Comparison of ENCODE assay signal across 31 cellular contexts in the genomic region with DNA sequence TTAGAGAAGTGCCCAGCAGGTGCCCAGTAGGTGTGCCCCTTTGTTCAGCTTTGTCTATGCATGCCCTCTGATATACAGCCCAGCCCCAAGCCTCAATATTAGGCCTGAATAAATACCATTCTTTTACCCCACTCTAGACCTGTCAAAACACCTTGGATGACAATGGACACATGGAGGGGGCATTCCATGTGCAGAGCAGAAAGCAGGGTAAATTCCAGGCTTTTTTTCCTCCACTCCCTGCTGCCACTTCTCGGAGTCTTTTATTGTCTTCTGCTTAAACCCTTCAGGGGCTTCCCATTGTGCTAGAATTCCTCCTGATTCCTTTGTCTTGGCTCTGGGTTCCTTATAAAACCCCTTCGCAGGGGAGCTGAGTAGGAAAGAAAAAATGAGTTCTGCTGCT. TPM values are rescaled to one million over a fixed set of nuclear protein-coding genes. Genes with fewer than 3 reads are reported as not detected.
DNase-seq lines count a peak whose midpoint lies in the region; ATAC-seq and TF ChIP-seq lines count a peak whose summit lies in the region.
"Had no signal": no experiment of that assay in that cellular context is flagged by ENCODE, and none has a peak within 500 bp of the region (broad histone marks: within the 10 kb centered on the region; RNA-seq: fewer than 3 reads in every experiment).

No MANE protein-coding gene starts in this region.

- H3K36me3 Mint-ChIP-seq in H9 (ENCODE audit: insufficient read depth in 1 of 3, low read depth in 3 of 3) (no peaks in the 10 kb centered on the region), WTC11 (no peaks in the 10 kb centered on the region)
- H3K36me3 Mint-ChIP-seq: activated naive CD4-positive, alpha-beta T cell treated with anti-CD3 and anti-CD28 coated beads, Interleukin-2, amount 10 ng/mL, durations not matched to agents 7 days and 5 days had no signal

- no peak overlapping the region for H3K4me3 ChIP-seq in neural cell (ENCODE audit: low read length)
- H3K4me3 ChIP-seq in colonic mucosa, result no peak overlapping the region
- H3K4me3 ChIP-seq: adrenal gland, body of pancreas, gastrocnemius medialis, lower lobe of right lung, prostate gland, testis had no signal

- H3K27ac ChIP-seq in H9 (ENCODE audit: insufficient read length, low read depth, low read length), result no peak overlapping the region
- peak overlapping the region; percentile 90 for H3K27ac ChIP-seq in neural cell (ENCODE audit: low read length)
- H3K27ac ChIP-seq in colonic mucosa, result no peak overlapping the region
- H3K27ac ChIP-seq: adrenal gland, body of pancreas, gastrocnemius medialis, lower lobe of right lung, prostate gland, testis had no signal

- H3K36me3 ChIP-seq in neural cell (ENCODE audit: insufficient read depth, low read length) (no peaks in the 10 kb centered on the region), colonic mucosa (no peaks in the 10 kb centered on the region)
- H3K36me3 ChIP-seq: adrenal gland, gastrocnemius medialis, lower lobe of right lung, prostate gland had no signal

- H3K27ac Mint-ChIP-seq in H9 (peak overlapping the region; percentile 49 to 94 (median 92); a peak in 6 of 7 replicates), WTC11 (no peak overlapping the region)
- H3K27ac Mint-ChIP-seq: activated CD4-positive, alpha-beta memory T cell treated with anti-CD3 and anti-CD28 coated beads, Interleukin-2, amount 10 ng/mL, durations not matched to agents 7 days and 5 days; activated naive CD4-positive, alpha-beta T cell treated with anti-CD3 and anti-CD28 coated beads, Interleukin-2, amount 10 ng/mL, durations not matched to agents 7 days and 5 days; B cell; naive thymus-derived CD4-positive, alpha-beta T cell; stimulated activated naive CD8-positive, alpha-beta T cell treated with anti-CD3 and anti-CD28 coated beads, Interleukin-15, Interleukin-2, amounts not matched to agents 100 ng/mL and 50 ng/mL, for 24 hours had no signal

- no peaks in the 10 kb centered on the region for H3K79me1 ChIP-seq in H9 (ENCODE audit: insufficient read depth, low read depth, low read length, poor library complexity, severe bottlenecking)

- H3K27me3 ChIP-seq in H9 (ENCODE audit: insufficient read depth, low read length), result no peaks in the 10 kb centered on the region
- no peaks in the 10 kb centered on the region for H3K27me3 ChIP-seq in neural cell (ENCODE audit: insufficient read depth, low read depth, low read length)
- no peaks in the 10 kb centered on the region for H3K27me3 ChIP-seq in colonic mucosa
- H3K27me3 ChIP-seq: adrenal gland, body of pancreas, gastrocnemius medialis, testis had no signal

- H3K79me2 ChIP-seq in H9 (ENCODE audit: insufficient read depth, low read length) (no peaks in the 10 kb centered on the region), neural cell (replicated peaks; ENCODE audit: insufficient read depth, low read length) (peaks cover 13% of the 10 kb centered on the region)

- H2AFZ ChIP-seq in H9 (ENCODE audit: low read length) (no peak overlapping the region), neural cell (ENCODE audit: low read depth, low read length) (peak overlapping the region; percentile 16)

- TF ChIP-seq CTCF in H9 (conservative IDR thresholded peaks at IDR 0.05), result no peak
- no peak for TF ChIP-seq CTCF in WTC11 (IDR thresholded peaks at IDR 0.05)
- TF ChIP-seq CTCF in neural cell (IDR thresholded peaks at IDR 0.05; ENCODE audit: poor library complexity, severe bottlenecking), result no peak
- TF ChIP-seq CTCF in colonic mucosa (IDR thresholded peaks at IDR 0.05), result no peak

- H3K4me1 Mint-ChIP-seq in H9 (peaks cover 56 to 59% of the 10 kb centered on the region in 2 experiments), WTC11 (peaks cover 37% of the 10 kb centered on the region)

- H3K23me2 ChIP-seq in H9 (ENCODE audit: insufficient read length, low read depth, low read length, poor library complexity, severe bottlenecking), result peaks cover under 1% of the 10 kb centered on the region

- H3K56ac ChIP-seq in H9 (ENCODE audit: insufficient read length, low read depth, low read length), result no peak overlapping the region

- H3K9me3 Mint-ChIP-seq in H9 (no peaks in the 10 kb centered on the region), WTC11 (no peaks in the 10 kb centered on the region)
- H3K9me3 Mint-ChIP-seq: activated CD4-positive, alpha-beta memory T cell treated with anti-CD3 and anti-CD28 coated beads, Interleukin-2, amount 10 ng/mL, durations not matched to agents 7 days and 5 days; activated naive CD4-positive, alpha-beta T cell treated with anti-CD3 and anti-CD28 coated beads, Interleukin-2, amount 10 ng/mL, durations not matched to agents 7 days and 5 days; CD4-positive, alpha-beta memory T cell; naive thymus-derived CD4-positive, alpha-beta T cell; stimulated activated naive CD8-positive, alpha-beta T cell treated with anti-CD3 and anti-CD28 coated beads, Interleukin-15, Interleukin-2, amounts not matched to agents 100 ng/mL and 50 ng/mL, for 24 hours had no signal

- no peaks in the 10 kb centered on the region for H4K20me1 ChIP-seq in H9 (ENCODE audit: control insufficient read depth, insufficient read depth, insufficient read length)
- H4K20me1 ChIP-seq in neural cell (ENCODE audit: insufficient read depth), result no peaks in the 10 kb centered on the region

- no peak for TF ChIP-seq EP300 in neural cell (conservative IDR thresholded peaks at IDR 0.05; ENCODE audit: poor library complexity, severe bottlenecking)

- H3K9ac ChIP-seq in H9 (ENCODE audit: extremely low read depth, insufficient read length, low read length) (no peak overlapping the region), neural cell (ENCODE audit: low read length) (peak overlapping the region; percentile 57), colonic mucosa (ENCODE audit: low read depth in 2 of 2, low read length in 2 of 2) (no peak overlapping the region)

- H3K14ac ChIP-seq in H9 (ENCODE audit: insufficient read depth, low read length), result no peak overlapping the region

- no peak overlapping the region for H2BK12ac ChIP-seq in H9 (ENCODE audit: insufficient read length, low read depth, low read length)

- intact Hi-C loops in colonic mucosa (cut with DNase I), result no loop called here

- H3K4me3 Mint-ChIP-seq in H9 (no peak overlapping the region; a peak in 1 of 5 replicates), WTC11 (no peak overlapping the region)
- H3K4me3 Mint-ChIP-seq: activated CD4-positive, alpha-beta memory T cell treated with anti-CD3 and anti-CD28 coated beads, Interleukin-2, amount 10 ng/mL, durations not matched to agents 7 days and 5 days; activated naive CD4-positive, alpha-beta T cell treated with anti-CD3 and anti-CD28 coated beads, Interleukin-2, amount 10 ng/mL, durations not matched to agents 7 days and 5 days; B cell; CD4-positive, alpha-beta memory T cell; naive thymus-derived CD4-positive, alpha-beta T cell; stimulated activated naive CD8-positive, alpha-beta T cell treated with anti-CD3 and anti-CD28 coated beads, Interleukin-15, Interleukin-2, amounts not matched to agents 100 ng/mL and 50 ng/mL, for 24 hours had no signal

- H2BK120ac ChIP-seq in H9 (ENCODE audit: low read depth, low read length, poor library complexity, severe bottlenecking), result no peak overlapping the region

- no peak overlapping the region for H3K4me2 ChIP-seq in H9 (ENCODE audit: insufficient read depth, insufficient read length, low read length)
- no peak overlapping the region for H3K4me2 ChIP-seq in neural cell (ENCODE audit: low read length)

- H3K9me2 ChIP-seq in neural cell (ENCODE audit: insufficient read depth, low read length), result no peaks in the 10 kb centered on the region

- H3K18ac ChIP-seq in H9 (ENCODE audit: insufficient read length, low read depth, low read length), result no peak overlapping the region

- ATAC-seq in WTC11, result peak; percentile 84
- ATAC-seq: body of pancreas; gastrocnemius medialis; lower lobe of right lung; naive thymus-derived CD4-positive, alpha-beta T cell; sciatic nerve had no signal

- no CpG with 5 or more reads among the region's 2 CpGs for WGBS in H9 (ENCODE audit: extremely low coverage, insufficient read length, low lambda C conversion rate)

- POLR2A ChIA-PET in WTC11 (lab: Charles Lee), result no interaction called here

- H4K5ac ChIP-seq in H9 (ENCODE audit: insufficient read length, low read depth, low read length), result no peak overlapping the region

- H2BK5ac ChIP-seq in H9 (ENCODE audit: insufficient read length, low read length), result no peak overlapping the region

- H3K9me3 ChIP-seq in H9 (ENCODE audit: control insufficient read depth, low read depth, low read length) (no peaks in the 10 kb centered on the region), neural cell (ENCODE audit: low read length) (no peaks in the 10 kb centered on the region), colonic mucosa (no peaks in the 10 kb centered on the region)
- H3K9me3 ChIP-seq: adrenal gland, body of pancreas, gastrocnemius medialis, lower lobe of right lung, prostate gland, testis had no signal

- TF ChIP-seq RAD21 in neural cell (conservative IDR thresholded peaks at IDR 0.05), result no peak

- H2AK5ac ChIP-seq in H9 (ENCODE audit: insufficient read length, low read length), result no peak overlapping the region

- no peak overlapping the region for H4K8ac ChIP-seq in H9 (replicated peaks; ENCODE audit: insufficient read length, low read depth, low read length)

- DNase-seq in H9 (peak; percentile 45), NCI-H2081 (lab: John Stamatoyannopoulos, UW) (peak; percentile 62 to 80), WTC11 (ENCODE audit: low spot score) (no peak), NCI-H2171 treated with DMSO at 0.1 percent for 48 hours (lab: John Stamatoyannopoulos, UW) (no peak), NCI-H446 treated with DMSO at 0.1 percent for 48 hours (lab: John Stamatoyannopoulos, UW) (no peak), colonic mucosa (no peak)
- DNase-seq: ACHN; activated CD4-positive, alpha-beta memory T cell treated with anti-CD3 and anti-CD28 coated beads, Interleukin-2, amount 10 ng/mL, durations not matched to agents 7 days and 5 days; activated CD4-positive, alpha-beta T cell treated with anti-CD3 and anti-CD28 coated beads for 1 hour; activated CD8-positive, alpha-beta memory T cell treated with anti-CD3 and anti-CD28 coated beads, Interleukin-2, amount 50 U/mL, for 4 hours; activated naive CD4-positive, alpha-beta T cell treated with anti-CD3 and anti-CD28 coated beads, Interleukin-2, amount 10 ng/mL, durations not matched to agents 7 days and 5 days; adrenal gland; body of pancreas; CD4-positive, alpha-beta memory T cell; cerebellar nuclear complex; gastrocnemius medialis; HCEC 1CT; Kasumi-1; lower lobe of right lung; naive thymus-derived CD4-positive, alpha-beta T cell; NCI-H1694 treated with DMSO at 0.1 percent for 48 hours; NCI-H510A treated with DMSO at 0.1 percent for 48 hours; occipital lobe; Right ventricle myocardium superior; stimulated activated CD8-positive, alpha-beta memory T cell treated with anti-CD3 and anti-CD28 coated beads, Interleukin-4, amount 100 ng/mL, for 48 hours; testis had no signal

- no peak overlapping the region for H2BK20ac ChIP-seq in H9 (ENCODE audit: low read depth, low read length, poor library complexity, severe bottlenecking)

- CTCF ChIA-PET in WTC11 (lab: Charles Lee), result interaction anchor here (0.7 to 1.0 kb wide), 3 partner anchors 116 to 556 kb away, joined by 4 to 5 read pairs (median 4); no protein-coding TSS in a partner anchor

- H3K27me3 Mint-ChIP-seq in H9 (ENCODE audit: low read depth) (no peaks in the 10 kb centered on the region), WTC11 (ENCODE audit: low read depth) (no peaks in the 10 kb centered on the region)
- H3K27me3 Mint-ChIP-seq: B cell; CD4-positive, alpha-beta memory T cell had no signal

- H4K91ac ChIP-seq in H9 (ENCODE audit: insufficient read length, low read depth, low read length), result no peak overlapping the region

- no peak overlapping the region for H3K23ac ChIP-seq in H9 (ENCODE audit: insufficient read length, low read depth, low read length)

- no peak overlapping the region for H3K4ac ChIP-seq in H9 (ENCODE audit: low read depth, low read length)

- peaks cover 4% of the 10 kb centered on the region; the same call in 1 of the 2 replicates for H3K4me1 ChIP-seq in H9 (ENCODE audit: insufficient read depth, low read length)
- H3K4me1 ChIP-seq in colonic mucosa, result no peaks in the 10 kb centered on the region
- H3K4me1 ChIP-seq: prostate gland, testis had no signal

- H3T11ph ChIP-seq in H9 (ENCODE audit: low read length), result no peak overlapping the region

- no peaks in the 10 kb centered on the region for H3F3A ChIP-seq in neural cell (ENCODE audit: insufficient read depth, low read length, poor library complexity, severe bottlenecking)

- no peak overlapping the region for H2BK15ac ChIP-seq in H9 (ENCODE audit: low read depth, low read length)

RNA-seq across cellular contexts. Expression of a gene that starts 5.8 kb away (rescaled TPM):
- 4.8 and 5.2 TPM in 2 replicates for total RNA-seq in H9 (2021)
- 4.3 to 5.3 TPM (median 4.8 TPM) in 3 replicates for total RNA-seq in WTC11 (2021)
- polyA plus RNA-seq in neural cell, result 46.6 and 49.3 TPM in 2 replicates
- 98.6 and 121 TPM in 2 replicates for polyA minus RNA-seq in neural cell
- total RNA-seq in colonic mucosa, result 10 to 100 TPM in 1 of 2 donors, 1 to 10 TPM in 1; 7.0 to 19.9 TPM

Comparison
In these comparisons a context has a peak if more than half of its experiments do, and no peak if none do; other contexts are left out.
1. DNase-seq: peak in H9 (single experiment) and NCI-H2081 (2 of 2); none in WTC11 (single experiment), NCI-H2171 treated with DMSO at 0.1 percent for 48 hours (single experiment), NCI-H446 treated with DMSO at 0.1 percent for 48 hours (single experiment) and colonic mucosa (single experiment).